Comparison of ENCODE assay signal across 21 cellular contexts in genomic region chr15:62786123-62786825, GRCh38.
DNase-seq lines count a peak whose midpoint lies in the region; ATAC-seq and TF ChIP-seq lines count a peak whose summit lies in the region.
"Had no signal": no experiment of that assay in that cellular context is flagged by ENCODE, and none has a peak within 500 bp of the region (broad histone marks: within the 10 kb centered on the region; RNA-seq: fewer than 3 reads in every experiment).

No MANE protein-coding gene starts in this region.

- H3K79me2 ChIP-seq in trophoblast cell (ENCODE audit: control insufficient read depth, insufficient read depth, low read length, poor library complexity) = peaks cover 14% of the 10 kb centered on the region

- H2AFZ ChIP-seq in trophoblast cell (ENCODE audit: insufficient read depth, low read length, poor library complexity) = no peak overlapping the region

- H3K27me3 ChIP-seq in trophoblast cell (ENCODE audit: insufficient read depth, low read length) (no peaks in the 10 kb centered on the region), foreskin keratinocyte (no peaks in the 10 kb centered on the region), ascending aorta (no peaks in the 10 kb centered on the region)

- H3K36me3 ChIP-seq in SK-N-MC (ENCODE audit: insufficient read depth, low read length) (no peaks in the 10 kb centered on the region), trophoblast cell (ENCODE audit: control insufficient read depth in 1 of 2, insufficient read depth in 2 of 2, low read length in 2 of 2) (peaks cover 17 to 22% of the 10 kb centered on the region in 2 experiments), ascending aorta (peaks cover 27 to 51% of the 10 kb centered on the region in 2 donors)

- H3K14ac ChIP-seq in trophoblast cell (ENCODE audit: low read length) = no peak overlapping the region

- H3K4me2 ChIP-seq in trophoblast cell (ENCODE audit: low read length) = no peak overlapping the region

- H3K4me1 ChIP-seq in trophoblast cell (ENCODE audit: control insufficient read depth in 1 of 2, insufficient read depth in 2 of 2, low read length in 2 of 2) (peaks cover 24 to 31% of the 10 kb centered on the region in 2 experiments), foreskin keratinocyte (no peaks in the 10 kb centered on the region), ascending aorta (peaks cover 0 to 9% of the 10 kb centered on the region in 2 donors)

- H3K27ac ChIP-seq in SK-N-MC (peak overlapping the region; percentile 27; the same call in 1 of the 2 replicates), trophoblast cell (ENCODE audit: low read depth, low read length) (peak overlapping the region; percentile 78), foreskin keratinocyte (no peak overlapping the region), ascending aorta (no peak overlapping the region)
- H3K27ac ChIP-seq: C4-2B had no signal

- H4K91ac ChIP-seq in trophoblast cell (ENCODE audit: low read depth, low read length) = peak overlapping the region; percentile 91

- no peak overlapping the region for H2AK5ac ChIP-seq in trophoblast cell (ENCODE audit: low read length)

- no peaks in the 10 kb centered on the region for H3K9me3 ChIP-seq in SK-N-MC (ENCODE audit: low read depth, low read length)
- no peaks in the 10 kb centered on the region for H3K9me3 ChIP-seq in trophoblast cell (ENCODE audit: insufficient read depth, low read depth, low read length)
- no peaks in the 10 kb centered on the region for H3K9me3 ChIP-seq in ascending aorta

- TF ChIP-seq CTCF in foreskin keratinocyte (conservative IDR thresholded peaks at IDR 0.05) (no peak), ascending aorta (IDR thresholded peaks at IDR 0.05) (no peak)

- H2BK5ac ChIP-seq in trophoblast cell (ENCODE audit: low read depth, low read length, poor library complexity) = peak overlapping the region; percentile 77

- ATAC-seq in foreskin keratinocyte = no peak
- ATAC-seq: Panc1 had no signal

- H4K8ac ChIP-seq in trophoblast cell (ENCODE audit: low read depth, low read length) = peak overlapping the region; percentile 56

- H3K9ac ChIP-seq in SK-N-MC (ENCODE audit: insufficient read length) (no peak overlapping the region), trophoblast cell (ENCODE audit: low read length) (no peak overlapping the region)

- peak; percentile 16 for DNase-seq in SK-N-MC (ENCODE audit: low read depth, low spot score)
- peak; percentile 21 for DNase-seq in dermis blood vessel endothelial cell
- peak; percentile 34 for DNase-seq in left kidney (ENCODE audit: low read depth, low spot score)
- DNase-seq in trophoblast cell = peak in 1 of 2 donors; percentile 50
- DNase-seq in foreskin keratinocyte = no peak
- DNase-seq in COLO829 (ENCODE audit: low spot score) = no peak
- no peak for DNase-seq in ascending aorta (ENCODE audit: low spot score in 2 of 2)
- no peak for DNase-seq in DMS79 treated with DMSO at 0.1 percent for 48 hours (lab: John Stamatoyannopoulos, UW)
- DNase-seq: ACHN, AML-193, DMS79, H9, Karpas-422, NCI-H1048, NCI-H1436, NCI-H1930, NCI-H2171 treated with DMSO at 0.1 percent for 48 hours, NCI-H446, NCI-H69 had no signal

- no CpG with 5 or more reads among the region's 8 CpGs for WGBS in trophoblast cell (ENCODE audit: extremely low coverage, insufficient coverage, insufficient read length)

- no peak overlapping the region for H4K12ac ChIP-seq in trophoblast cell (ENCODE audit: low read depth, low read length)

- no peak overlapping the region for H3K4ac ChIP-seq in trophoblast cell (ENCODE audit: low read depth, low read length)

- H2BK12ac ChIP-seq in trophoblast cell (ENCODE audit: low read length) = peak overlapping the region; percentile 84

- intact Hi-C loops in ascending aorta (cut with DNase I) = no loop called here

- no peak overlapping the region for H3K18ac ChIP-seq in trophoblast cell (ENCODE audit: low read length)

- H3K23ac ChIP-seq in trophoblast cell (ENCODE audit: low read length) = no peak overlapping the region

- H3K4me3 ChIP-seq in SK-N-MC (no peak overlapping the region), trophoblast cell (ENCODE audit: low read depth, low read length) (no peak overlapping the region), ascending aorta (no peak overlapping the region)

- peak overlapping the region; percentile 81 for H2BK120ac ChIP-seq in trophoblast cell (ENCODE audit: insufficient read depth, low read length, poor library complexity)

- peaks cover 73% of the 10 kb centered on the region for H3K79me1 ChIP-seq in trophoblast cell (ENCODE audit: low read length)

Comparison
In these comparisons a context has a peak if more than half of its experiments do, and no peak if none do; other contexts are left out.
1. DNase-seq: peak in SK-N-MC (single experiment), dermis blood vessel endothelial cell (single experiment) and left kidney (single experiment); none in foreskin keratinocyte (0 of 2), COLO829 (single experiment), ascending aorta (0 of 2) and DMS79 treated with DMSO at 0.1 percent for 48 hours (single experiment).
2. H3K27ac ChIP-seq: peak in SK-N-MC (single experiment) and trophoblast cell (single experiment); none in foreskin keratinocyte (single experiment) and ascending aorta (0 of 2).